In genomic region chr1:179954494-179955317, GRCh38 we compare ENCODE assay signal across 8 cellular contexts. TPM values are rescaled to one million over a fixed set of nuclear protein-coding genes. Genes with fewer than 3 reads are reported as not detected.
A peak's percentile ranks its signal among the peaks of the same experiment; 100 is the strongest.
DNase-seq lines count a peak whose midpoint lies in the region; ATAC-seq and TF ChIP-seq lines count a peak whose summit lies in the region.

A gene with protein sequence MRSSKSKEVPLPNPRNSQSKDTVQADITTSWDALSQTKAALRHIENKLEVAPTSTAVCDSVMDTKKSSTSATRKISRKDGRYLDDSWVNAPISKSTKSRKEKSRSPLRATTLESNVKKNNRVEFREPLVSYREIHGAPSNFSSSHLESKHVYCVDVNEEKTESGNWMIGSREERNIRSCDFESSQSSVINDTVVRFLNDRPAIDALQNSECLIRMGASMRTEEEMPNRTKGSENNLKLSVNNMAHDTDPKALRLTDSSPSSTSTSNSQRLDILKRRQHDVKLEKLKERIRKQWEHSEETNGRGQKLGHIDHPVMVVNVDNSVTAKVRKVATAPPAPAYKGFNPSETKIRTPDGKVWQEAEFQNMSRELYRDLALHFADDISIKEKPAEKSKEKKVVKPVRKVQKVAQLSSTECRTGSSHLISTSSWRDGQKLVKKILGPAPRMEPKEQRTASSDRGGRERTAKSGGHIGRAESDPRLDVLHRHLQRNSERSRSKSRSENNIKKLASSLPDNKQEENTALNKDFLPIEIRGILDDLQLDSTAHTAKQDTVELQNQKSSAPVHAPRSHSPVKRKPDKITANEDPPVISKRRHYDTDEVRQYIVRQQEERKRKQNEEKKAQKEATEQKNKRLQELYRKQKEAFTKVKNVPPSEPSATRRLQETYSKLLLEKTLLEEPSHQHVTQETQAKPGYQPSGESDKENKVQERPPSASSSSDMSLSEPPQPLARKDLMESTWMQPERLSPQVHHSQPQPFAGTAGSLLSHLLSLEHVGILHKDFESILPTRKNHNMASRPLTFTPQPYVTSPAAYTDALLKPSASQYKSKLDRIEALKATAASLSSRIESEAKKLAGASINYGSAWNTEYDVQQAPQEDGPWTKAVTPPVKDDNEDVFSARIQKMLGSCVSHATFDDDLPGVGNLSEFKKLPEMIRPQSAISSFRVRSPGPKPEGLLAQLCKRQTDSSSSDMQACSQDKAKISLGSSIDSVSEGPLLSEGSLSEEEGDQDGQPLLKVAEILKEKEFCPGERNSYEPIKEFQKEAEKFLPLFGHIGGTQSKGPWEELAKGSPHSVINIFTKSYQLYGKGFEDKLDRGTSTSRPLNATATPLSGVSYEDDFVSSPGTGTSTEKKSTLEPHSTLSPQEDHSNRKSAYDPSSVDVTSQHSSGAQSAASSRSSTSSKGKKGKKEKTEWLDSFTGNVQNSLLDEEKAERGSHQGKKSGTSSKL (N-terminal part only) (plus strand): TSS chr1:179954810. CDS start chr1:179986182, 31,372 bp downstream.

- no peaks in the 10 kb centered on the region for H3K27me3 ChIP-seq in heart right ventricle
- no peaks in the 10 kb centered on the region for H3K27me3 ChIP-seq in upper lobe of left lung

- no peaks in the 10 kb centered on the region for H3K9me3 Mint-ChIP-seq in T-helper 1 cell treated with Interleukin-12 subunit alpha and Interleukin-12 subunit beta and Interleukin-4 antibody, amounts not matched to agents 30 μg/mL and 1 μg/mL, for 36 hours

- H3K9me3 ChIP-seq in heart right ventricle (no peaks in the 10 kb centered on the region), upper lobe of left lung (no peaks in the 10 kb centered on the region)

- in situ Hi-C loops in GM13977 (cut with MboI; ENCODE audit: low pct_unique_long_range_greater_than_20kb, low sequenced_read_pairs, unreplicated experiment) = no loop called here

- H3K4me1 ChIP-seq in heart right ventricle = peaks cover 8 to 62% (median 34%) of the 10 kb centered on the region in 9 donors
- H3K4me1 ChIP-seq in upper lobe of left lung = peaks cover 25 to 34% (median 30%) of the 10 kb centered on the region in 4 donors

- no peak for TF ChIP-seq CTCF in GM13977 (IDR thresholded peaks at IDR 0.05; ENCODE audit: extremely low read depth, insufficient read depth, missing control alignments)
- TF ChIP-seq CTCF in heart right ventricle (IDR thresholded peaks at IDR 0.05) = no peak
- peak in 2 of 6 experiments; percentile 25 to 45 for TF ChIP-seq CTCF in upper lobe of left lung (IDR thresholded peaks at IDR 0.05)

- intact Hi-C loops in heart right ventricle (cut with DNase I) (loop anchor here in 6 of 10 donors (1.0 to 10.0 kb wide), 5 partner anchors 72 to 200 kb away; partner anchors contain the start of genes TOR1AIP1 (in 5 of the 6) and QSOX1 (in 1 of the 6)), posterior cingulate gyrus (cut with DNase I) (loop anchor here (1.0 to 2.0 kb wide), 2 partner anchors 72 to 200 kb away; partner anchors contain the start of genes QSOX1 and TOR1AIP1)

- TF ChIP-seq EP300 in upper lobe of left lung (IDR thresholded peaks at IDR 0.05) = peak in 1 of 4 donors; percentile 71

- no peaks in the 10 kb centered on the region for H3K27me3 Mint-ChIP-seq in T-helper 1 cell treated with Interleukin-12 subunit alpha and Interleukin-12 subunit beta and Interleukin-4 antibody, amounts not matched to agents 30 μg/mL and 1 μg/mL, for 36 hours (ENCODE audit: low read depth)

- peak within 1 kb of the TSS; percentile 98 for H3K27ac Mint-ChIP-seq in T-helper 1 cell treated with Interleukin-12 subunit alpha and Interleukin-12 subunit beta and Interleukin-4 antibody, amounts not matched to agents 30 μg/mL and 1 μg/mL, for 36 hours

- H3K4me1 Mint-ChIP-seq in T-helper 1 cell treated with Interleukin-12 subunit alpha and Interleukin-12 subunit beta and Interleukin-4 antibody, amounts not matched to agents 30 μg/mL and 1 μg/mL, for 36 hours (ENCODE audit: low read depth) = peaks cover 35% of the 10 kb centered on the region

- WGBS in heart right ventricle, 2 donors = 0% methylated on average over 73 of the region's 73 CpGs
- 0 to 1% methylated on average over 19 to 27 of the region's 73 CpGs for WGBS in upper lobe of left lung, 2 donors

- H3K36me3 Mint-ChIP-seq in T-helper 1 cell treated with Interleukin-12 subunit alpha and Interleukin-12 subunit beta and Interleukin-4 antibody, amounts not matched to agents 30 μg/mL and 1 μg/mL, for 36 hours (ENCODE audit: low read depth) = no peaks in the 10 kb centered on the region

- DNase-seq in GM13977 (ENCODE audit: low spot score) (peak; percentile 86), NCI-H1694 (lab: John Stamatoyannopoulos, UW) (peak; percentile 99), amniotic stem cell (lab: John Stamatoyannopoulos, UW) (peak; percentile 98), heart right ventricle (peak; percentile 98 to 99), posterior cingulate gyrus (peak; percentile 93 to 99 (median 95)), upper lobe of left lung (peak; percentile 97 to 99)

- H3K4me3 ChIP-seq in heart right ventricle (peak within 1 kb of the TSS; percentile 72 to 99 (median 96)), upper lobe of left lung (peak within 1 kb of the TSS; percentile 71 to 97 (median 81))

- ATAC-seq in HG02884 (IDR thresholded peaks at IDR 0.05; ENCODE audit: unreplicated experiment) (peak; percentile 84), heart right ventricle (peak; percentile 98 to 99 (median 99)), upper lobe of left lung (ENCODE audit: low FRiP score in 2 of 2) (peak; percentile 98 to 99)

- H3K4me3 Mint-ChIP-seq in T-helper 1 cell treated with Interleukin-12 subunit alpha and Interleukin-12 subunit beta and Interleukin-4 antibody, amounts not matched to agents 30 μg/mL and 1 μg/mL, for 36 hours = peak within 1 kb of the TSS; percentile 89

- TF ChIP-seq POLR2A in upper lobe of left lung (IDR thresholded peaks at IDR 0.05) = peak in 3 of 4 donors; percentile 80 to 97 (median 91)

- H3K27ac ChIP-seq in heart right ventricle = peak within 1 kb of the TSS; percentile 93 to 99 (median 96)
- H3K27ac ChIP-seq in upper lobe of left lung = peak within 1 kb of the TSS; percentile 91 to 100 (median 98)

- no peaks in the 10 kb centered on the region for H3K36me3 ChIP-seq in heart right ventricle
- H3K36me3 ChIP-seq in upper lobe of left lung = no peaks in the 10 kb centered on the region

RNA-seq across cellular contexts. Expression of the gene that starts here (rescaled TPM):
- total RNA-seq in heart right ventricle (10 to 100 TPM; 23.2 to 46.3 (median 39.0) TPM), upper lobe of left lung (10 to 100 TPM; 42.8 to 66.5 (median 52.2) TPM)
- polyA plus RNA-seq in heart right ventricle = 1 to 10 TPM; 3.7 to 9.0 TPM

Comparison
In these comparisons a context has a peak if more than half of its experiments do, and no peak if none do; other contexts are left out.
1. Peak in every context shown above with its lines: DNase-seq, ATAC-seq, H3K4me3 ChIP-seq and H3K27ac ChIP-seq.